8 cellular contexts compared by ENCODE assay signal in the genomic region with DNA sequence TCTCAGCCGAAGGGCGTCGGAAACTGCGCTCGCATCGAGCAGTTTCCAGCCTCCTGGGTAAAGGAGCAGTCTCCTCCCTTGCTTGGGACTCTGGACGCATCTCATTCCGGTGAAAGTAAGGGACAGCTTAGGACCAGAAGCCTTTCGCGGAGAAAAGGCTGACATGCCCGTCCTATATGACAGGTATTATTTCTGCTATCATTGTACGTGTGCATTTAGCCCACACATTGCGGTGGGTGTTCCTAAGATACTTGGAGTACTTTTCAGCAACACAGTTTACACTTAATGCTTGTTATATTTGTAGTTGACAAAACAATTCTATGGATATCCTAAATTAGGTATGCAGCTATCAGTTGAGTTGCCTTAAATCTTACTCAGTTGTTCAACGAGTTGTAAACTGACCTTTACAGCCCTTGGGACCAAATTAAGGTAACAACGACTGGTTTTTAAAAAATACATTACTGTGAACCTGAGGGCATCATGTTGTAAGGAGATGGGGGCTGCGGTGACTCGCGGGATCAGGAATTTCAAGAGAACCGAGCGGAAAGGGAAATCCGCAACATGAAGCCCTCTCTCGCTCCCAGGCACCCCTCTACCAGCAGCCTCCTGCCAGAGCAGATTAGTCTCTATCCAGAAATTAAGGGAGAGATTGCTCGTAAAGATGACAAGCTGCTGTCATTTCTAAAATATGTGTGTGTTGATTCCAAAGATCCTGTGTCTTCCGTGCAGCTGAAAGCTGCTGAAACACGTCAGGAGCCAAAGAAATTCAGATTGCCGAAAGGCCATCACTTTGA. TPM values are rescaled to one million over a fixed set of nuclear protein-coding genes. Genes with fewer than 3 reads are reported as not detected.
DNase-seq lines count a peak whose midpoint lies in the region; ATAC-seq lines count a peak whose summit lies in the region.

No MANE protein-coding gene starts in this region.

- peaks cover 2% of the 10 kb centered on the region for H3K36me3 Mint-ChIP-seq in activated CD4-positive, alpha-beta T cell treated with anti-CD3 and anti-CD28 coated beads for 36 hours (ENCODE audit: low read depth)
- peaks cover 2 to 8% of the 10 kb centered on the region in 2 donors for H3K36me3 Mint-ChIP-seq in stimulated activated naive B cell treated with anti-CD40 and anti-IgM and Interleukin-4, amounts not matched to agents 10 μg/mL and 1 μg/mL and 100 μg/mL, for 72 hours

- H3K27me3 Mint-ChIP-seq in activated CD4-positive, alpha-beta T cell treated with anti-CD3 and anti-CD28 coated beads for 36 hours: no peaks in the 10 kb centered on the region
- no peaks in the 10 kb centered on the region for H3K27me3 Mint-ChIP-seq in stimulated activated naive B cell treated with anti-CD40 and anti-IgM and Interleukin-4, amounts not matched to agents 10 μg/mL and 1 μg/mL and 100 μg/mL, for 72 hours

- CTCF ChIA-PET in activated CD4-positive, alpha-beta T cell treated with anti-CD3 and anti-CD28 coated beads for 36 hours (lab: Charles Lee): interaction anchor here (0.8 to 2.4 kb wide), 4 partner anchors 10 to 1729 kb away, joined by 4 to 13 read pairs (median 8); partner anchors contain the start of genes GALK2 and SECISBP2L

- 4% methylated on average over 25 of the region's 26 CpGs for WGBS in HUES64

- peak overlapping the region; percentile 94 for H3K27ac Mint-ChIP-seq in activated CD4-positive, alpha-beta T cell treated with anti-CD3 and anti-CD28 coated beads for 36 hours
- H3K27ac Mint-ChIP-seq in stimulated activated naive B cell treated with anti-CD40 and anti-IgM and Interleukin-4, amounts not matched to agents 10 μg/mL and 1 μg/mL and 100 μg/mL, for 72 hours: peak overlapping the region; percentile 99

- no peaks in the 10 kb centered on the region for H3K9me3 ChIP-seq in HUES64 (ENCODE audit: insufficient read depth, low read depth, low read length)

- DNase-seq in activated CD4-positive, alpha-beta T cell treated with anti-CD3 and anti-CD28 coated beads for 36 hours: peak; percentile 17
- DNase-seq in activated CD4-positive, alpha-beta T cell treated with anti-CD3 and anti-CD28 coated beads for 48 hours: no peak
- DNase-seq in amniotic stem cell (lab: John Stamatoyannopoulos, UW) (peak; percentile 22), iris pigment epithelial cell (ENCODE audit: low read depth) (peak; percentile 58), SKM-1 treated with dmso at 0.1 percent for 144 hours (lab: John Stamatoyannopoulos, UW; ENCODE audit: unreplicated experiment) (no peak)
- no peak for DNase-seq in stimulated activated naive B cell treated with anti-CD40 and anti-IgM and Interleukin-4, amounts not matched to agents 10 μg/mL and 1 μg/mL and 100 μg/mL, for 72 hours

- H3K36me3 ChIP-seq in HUES64 (ENCODE audit: insufficient read depth, low read length): no peaks in the 10 kb centered on the region

- H3K9ac ChIP-seq in HUES64 (ENCODE audit: low read depth, low read length): peak overlapping the region; percentile 49

- POLR2A ChIA-PET in activated CD4-positive, alpha-beta T cell treated with anti-CD3 and anti-CD28 coated beads for 36 hours (lab: Charles Lee): interaction anchor here (0.7 to 1.7 kb wide), 9 partner anchors 10 to 1199 kb away, joined by 3 to 25 read pairs (median 3); partner anchors contain the start of genes CEP152, DTWD1, EID1 and FAM227B

- H3K4me1 Mint-ChIP-seq in activated CD4-positive, alpha-beta T cell treated with anti-CD3 and anti-CD28 coated beads for 36 hours: peaks cover 34% of the 10 kb centered on the region
- H3K4me1 Mint-ChIP-seq in stimulated activated naive B cell treated with anti-CD40 and anti-IgM and Interleukin-4, amounts not matched to agents 10 μg/mL and 1 μg/mL and 100 μg/mL, for 72 hours: peaks cover 12 to 31% of the 10 kb centered on the region in 2 donors

- peak overlapping the region; percentile 96 for H3K4me3 Mint-ChIP-seq in activated CD4-positive, alpha-beta T cell treated with anti-CD3 and anti-CD28 coated beads for 36 hours
- peak overlapping the region; percentile 92 to 99 for H3K4me3 Mint-ChIP-seq in stimulated activated naive B cell treated with anti-CD40 and anti-IgM and Interleukin-4, amounts not matched to agents 10 μg/mL and 1 μg/mL and 100 μg/mL, for 72 hours

- H3K9me3 Mint-ChIP-seq in activated CD4-positive, alpha-beta T cell treated with anti-CD3 and anti-CD28 coated beads for 36 hours (ENCODE audit: low read depth): no peaks in the 10 kb centered on the region
- H3K9me3 Mint-ChIP-seq in stimulated activated naive B cell treated with anti-CD40 and anti-IgM and Interleukin-4, amounts not matched to agents 10 μg/mL and 1 μg/mL and 100 μg/mL, for 72 hours: no peaks in the 10 kb centered on the region

- no peaks in the 10 kb centered on the region; the same call in 1 of the 2 replicates for H3K4me1 ChIP-seq in HUES64 (ENCODE audit: insufficient read depth, low read length)

- H3K27ac ChIP-seq in HUES64 (ENCODE audit: low read depth, low read length): no peak overlapping the region

- no peaks in the 10 kb centered on the region for H3K27me3 ChIP-seq in HUES64 (ENCODE audit: insufficient read depth, low read length)

- peak; percentile 23 for ATAC-seq in activated CD4-positive, alpha-beta T cell treated with anti-CD3 and anti-CD28 coated beads for 36 hours
- ATAC-seq in stimulated activated naive B cell treated with anti-CD40 and anti-IgM and Interleukin-4, amounts not matched to agents 10 μg/mL and 1 μg/mL and 100 μg/mL, for 72 hours (replicated peaks): peak; percentile 22 to 33
- no peak for ATAC-seq in GM21447 (IDR thresholded peaks at IDR 0.05; ENCODE audit: unreplicated experiment)

- peak overlapping the region; percentile 68 for H3K4me3 ChIP-seq in HUES64 (ENCODE audit: low read length)

- intact Hi-C loops in activated CD4-positive, alpha-beta T cell treated with anti-CD3 and anti-CD28 coated beads for 36 hours (cut with DNase I, micrococcal nuclease): loop anchor here (1.0 to 10.0 kb wide), 15 partner anchors 14 to 1751 kb away; partner anchors contain the start of genes CEP152 (in 2 of the 2), EID1 (in 2 of the 2), GALK2 (in 2 of the 2) and SECISBP2L (in 2 of the 2)

RNA-seq across cellular contexts. Expression of gene COPS2, which starts 0.6 kb away (rescaled TPM):
- 10 to 100 TPM; 82.6 to 95.9 TPM for total RNA-seq in activated CD4-positive, alpha-beta T cell treated with anti-CD3 and anti-CD28 coated beads for 36 hours
- polyA plus RNA-seq in HUES64 (2013, experiment 1 of 2): 80.0 TPM
- polyA plus RNA-seq in HUES64 (2013, experiment 2 of 2): 81.0 TPM

RNA-seq across cellular contexts. Expression of gene GALK2, which starts 14.0 kb away (rescaled TPM):
- 10 to 100 TPM; 19.9 to 27.1 TPM for total RNA-seq in activated CD4-positive, alpha-beta T cell treated with anti-CD3 and anti-CD28 coated beads for 36 hours
- 7.5 TPM for polyA plus RNA-seq in HUES64 (2013, experiment 1 of 2)
- 8.0 TPM for polyA plus RNA-seq in HUES64 (2013, experiment 2 of 2)

Comparison
In these comparisons a context has a peak if more than half of its experiments do, and no peak if none do; other contexts are left out.
1. DNase-seq: peak in activated CD4-positive, alpha-beta T cell treated with anti-CD3 and anti-CD28 coated beads for 36 hours (single experiment), amniotic stem cell (single experiment) and iris pigment epithelial cell (single experiment); none in activated CD4-positive, alpha-beta T cell treated with anti-CD3 and anti-CD28 coated beads for 48 hours (single experiment), stimulated activated naive B cell treated with anti-CD40 and anti-IgM and Interleukin-4, amounts not matched to agents 10 μg/mL and 1 μg/mL and 100 μg/mL, for 72 hours (single experiment) and SKM-1 treated with dmso at 0.1 percent for 144 hours (single experiment).